ENCODE assay signal across 19 cellular contexts in the genomic region with DNA sequence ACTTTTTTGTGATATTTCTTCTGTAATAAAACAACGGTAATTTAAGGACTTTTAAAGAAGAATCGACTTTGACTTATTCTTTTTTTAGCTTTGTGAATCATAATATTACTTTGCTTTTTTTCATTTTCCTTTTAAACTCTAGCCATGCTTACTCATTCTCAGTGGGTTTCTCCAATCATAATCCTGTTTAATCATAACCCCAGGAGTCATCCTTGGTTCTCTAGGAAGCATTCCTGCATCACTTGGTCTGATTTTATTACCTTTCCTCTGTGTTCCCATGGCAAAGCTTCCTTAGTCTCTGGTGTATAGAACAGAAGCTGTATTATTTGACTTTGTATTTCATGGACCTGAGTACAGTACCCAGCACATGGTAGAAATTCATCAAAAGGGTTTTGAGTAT.
DNase-seq lines count a peak whose midpoint lies in the region; ATAC-seq, FAIRE-seq and TF ChIP-seq lines count a peak whose summit lies in the region.
"Had no signal": no experiment of that assay in that cellular context is flagged by ENCODE, and none has a peak within 500 bp of the region (broad histone marks: within the 10 kb centered on the region; RNA-seq: fewer than 3 reads in every experiment).

No MANE protein-coding gene starts in this region.

- H2AFZ ChIP-seq in keratinocyte (ENCODE audit: control insufficient read depth, low read length) = no peak overlapping the region

- no peaks in the 10 kb centered on the region for H3K9me3 ChIP-seq in keratinocyte (ENCODE audit: control insufficient read depth, low read depth, low read length)

- TF ChIP-seq CTCF in AG04449 (IDR thresholded peaks at IDR 0.05; ENCODE audit: insufficient read depth, low read length, missing control alignments) (no peak), keratinocyte (optimal IDR thresholded peaks at IDR 0.05 in 1 of 3, IDR thresholded peaks at IDR 0.05 in 1 of 3, conservative IDR thresholded peaks at IDR 0.05 in 1 of 3; ENCODE audit: extremely low read depth in 1 of 3, insufficient read depth in 2 of 3, low read length in 3 of 3) (no peak)

- H3K4me2 ChIP-seq in keratinocyte (ENCODE audit: control insufficient read depth, extremely low read depth, insufficient read depth, low read depth, low read length) = no peak overlapping the region

- FAIRE-seq in H54 (lab: Jason Lieb, UNC) (peak; percentile 80), keratinocyte (lab: Jason Lieb, UNC) (peak; percentile 5)
- FAIRE-seq: endometrium had no signal

- H4K20me1 ChIP-seq in keratinocyte (ENCODE audit: control insufficient read depth, extremely low read depth, insufficient read depth, low read length) = no peaks in the 10 kb centered on the region

- H3K9ac ChIP-seq in keratinocyte (ENCODE audit: control insufficient read depth, extremely low read depth, insufficient read depth, low read length) = no peak overlapping the region

- no peaks in the 10 kb centered on the region for H3K9me1 ChIP-seq in keratinocyte (ENCODE audit: control insufficient read depth, extremely low read depth, insufficient read depth, low read length)

- intact Hi-C loops in cardiac septum (cut with DNase I) = no loop called here

- no peak overlapping the region for H3K27ac ChIP-seq in keratinocyte (ENCODE audit: control insufficient read depth, insufficient read depth, low read length)
- H3K27ac ChIP-seq: suprapubic skin had no signal

- ATAC-seq in left lobe of liver (no peak), HG03354 (IDR thresholded peaks at IDR 0.05; ENCODE audit: poor library complexity, severe bottlenecking, unreplicated experiment) (no peak)
- ATAC-seq: right cardiac atrium, T-cell had no signal

- H3K4me3 ChIP-seq in AG04449 (ENCODE audit: low read depth, low read length) = no peak overlapping the region
- H3K4me3 ChIP-seq in keratinocyte (ENCODE audit: control insufficient read depth in 2 of 3, extremely low read depth in 1 of 3, insufficient read depth in 2 of 3, low read depth in 1 of 3, low read length in 3 of 3) = no peak overlapping the region
- H3K4me3 ChIP-seq: suprapubic skin had no signal

- H3K36me3 ChIP-seq in keratinocyte (ENCODE audit: control insufficient read depth in 2 of 2, extremely low read depth in 1 of 2, insufficient read depth in 2 of 2, low read length in 2 of 2) = no peaks in the 10 kb centered on the region
- H3K36me3 ChIP-seq: suprapubic skin had no signal

- dilution Hi-C loops in keratinocyte (cut with MboI; ENCODE audit: extremely low pct_ligation_motif_present, low sequenced_read_pairs) = no loop called here

- POLR2A ChIA-PET in AG04449 (lab: Yijun Ruan, JAX) = no interaction called here

- no peaks in the 10 kb centered on the region for H3K79me2 ChIP-seq in keratinocyte (ENCODE audit: control insufficient read depth, insufficient read depth, low read length)

- no peaks in the 10 kb centered on the region for H3K27me3 ChIP-seq in keratinocyte (ENCODE audit: control insufficient read depth, extremely low read depth, insufficient read depth, low read length)
- H3K27me3 ChIP-seq: suprapubic skin had no signal

- no peaks in the 10 kb centered on the region for H3K4me1 ChIP-seq in keratinocyte (ENCODE audit: control insufficient read depth, extremely low read depth, insufficient read depth, low read length)
- H3K4me1 ChIP-seq: suprapubic skin had no signal

- DNase-seq in AG04449 (ENCODE audit: low read depth, low spot score) (peak; percentile 7), H54 (ENCODE audit: insufficient read length, low spot score) (peak; percentile 12), amniotic epithelial cell (ENCODE audit: low read depth) (peak; percentile 66), keratinocyte (ENCODE audit: low read depth, low spot score) (no peak), cardiac septum (ENCODE audit: low spot score) (no peak), left lobe of liver (ENCODE audit: low spot score) (no peak)
- no peak for DNase-seq in activated T-cell treated with anti-CD3 and anti-CD28 coated beads, Interleukin-2, amount 50 U/mL, for 1 hour
- DNase-seq: AML-193; amniotic stem cell; Calu3; immature natural killer cell; mesendoderm; NCI-H774; right cardiac atrium; stimulated activated CD4-positive, alpha-beta T cell treated with anti-CD3 and anti-CD28 coated beads, Interleukin-2, amount 100 ng/mL, for 48 hours; T-cell had no signal

- no peak for TF ChIP-seq POLR2A in H54 (IDR thresholded peaks at IDR 0.05; ENCODE audit: low read depth, low read length)

- CTCF ChIA-PET in AG04449 (lab: Yijun Ruan, JAX) = no interaction called here

Comparison
In these comparisons a context has a peak if more than half of its experiments do, and no peak if none do; other contexts are left out.
1. DNase-seq: peak in AG04449 (single experiment), H54 (single experiment) and amniotic epithelial cell (single experiment); none in keratinocyte (single experiment), cardiac septum (single experiment), left lobe of liver (single experiment) and activated T-cell treated with anti-CD3 and anti-CD28 coated beads, Interleukin-2, amount 50 U/mL, for 1 hour (single experiment).